ENCODE assay signal across 24 cellular contexts in the genomic region with DNA sequence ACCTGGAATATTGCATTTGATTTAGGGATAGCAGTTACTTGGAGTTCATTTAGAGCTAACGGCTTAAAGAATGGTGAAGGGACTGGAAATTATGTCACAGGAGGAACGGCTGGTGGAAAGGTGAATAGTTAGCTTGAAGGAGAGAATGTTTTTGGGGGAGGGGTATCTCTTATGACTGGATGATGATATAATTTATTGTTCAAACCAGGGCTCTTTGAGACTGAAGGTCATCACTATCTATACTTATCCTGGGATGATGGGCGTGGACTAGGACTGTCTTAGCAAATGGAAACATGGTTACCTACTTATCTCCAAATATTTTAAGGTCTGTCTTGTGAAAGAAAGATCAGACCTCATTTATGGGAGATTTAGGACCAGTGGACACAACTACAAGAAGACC.
"Had no signal": no experiment of that assay in that cellular context is flagged by ENCODE, and none has a peak within 500 bp of the region (broad histone marks: within the 10 kb centered on the region; RNA-seq: fewer than 3 reads in every experiment).

No MANE protein-coding gene starts in this region.

- H3K36me3 ChIP-seq: esophagus squamous epithelium, heart right ventricle, lower lobe of right lung, neutrophil, pancreas, right atrium auricular region, sigmoid colon, tibial artery had no signal

- H3K27ac ChIP-seq: esophagus squamous epithelium, lower lobe of right lung, neutrophil, pancreas, tibial artery had no signal

- H3K4me3 ChIP-seq: esophagus squamous epithelium, heart right ventricle, lower lobe of right lung, pancreas, right atrium auricular region, sigmoid colon, testis, tibial artery had no signal

- H3K4me1 Mint-ChIP-seq: natural killer cell; stimulated activated memory B cell treated with anti-CD40 and anti-IgM and Interleukin-4, amounts not matched to agents 10 μg/mL and 1 μg/mL and 100 μg/mL, for 72 hours had no signal

- H3K4me3 Mint-ChIP-seq: effector memory CD8-positive, alpha-beta T cell; natural killer cell; stimulated activated memory B cell treated with anti-CD40 and anti-IgM and Interleukin-4, amounts not matched to agents 10 μg/mL and 1 μg/mL and 100 μg/mL, for 72 hours; type B pancreatic cell had no signal

- H3K27me3 Mint-ChIP-seq: effector memory CD8-positive, alpha-beta T cell; type B pancreatic cell had no signal

- H3K27ac Mint-ChIP-seq: effector memory CD8-positive, alpha-beta T cell; natural killer cell; stimulated activated memory B cell treated with anti-CD40 and anti-IgM and Interleukin-4, amounts not matched to agents 10 μg/mL and 1 μg/mL and 100 μg/mL, for 72 hours; type B pancreatic cell had no signal

- FAIRE-seq: endometrium, islet of Langerhans, pancreas had no signal

- DNase-seq: cortex of kidney; effector memory CD8-positive, alpha-beta T cell; esophagus squamous epithelium; foreskin melanocyte; glutamatergic neuron; heart right ventricle; hippocampal formation; left colon; left ventricle myocardium superior; lower lobe of right lung; natural killer cell; pancreas; sigmoid colon; stimulated activated CD4-positive, alpha-beta T cell treated with anti-CD3 and anti-CD28 coated beads, Interleukin-2, amount 100 ng/mL, for 24 hours; stimulated activated CD4-positive, alpha-beta T cell treated with anti-CD3 and anti-CD28 coated beads, Interleukin-4, amount 100 ng/mL, for 4 hours; stimulated activated naive CD8-positive, alpha-beta T cell treated with anti-CD3 and anti-CD28 coated beads, Interleukin-15, Interleukin-2, amounts not matched to agents 100 U/mL and 50 U/mL, for 24 hours; testis; tibial artery had no signal

- H3K36me3 Mint-ChIP-seq: natural killer cell; stimulated activated memory B cell treated with anti-CD40 and anti-IgM and Interleukin-4, amounts not matched to agents 10 μg/mL and 1 μg/mL and 100 μg/mL, for 72 hours; type B pancreatic cell had no signal

- H3K27me3 ChIP-seq: esophagus squamous epithelium, heart right ventricle, neutrophil, pancreas, right atrium auricular region, sigmoid colon, testis, tibial artery had no signal

- H3K9me3 ChIP-seq: esophagus squamous epithelium, heart right ventricle, lower lobe of right lung, neutrophil, pancreas, right atrium auricular region, sigmoid colon, testis, tibial artery had no signal

- ATAC-seq: effector memory CD8-positive, alpha-beta T cell; left colon; lower lobe of right lung; natural killer cell; stimulated activated memory B cell treated with anti-CD40 and anti-IgM and Interleukin-4, amounts not matched to agents 10 μg/mL and 1 μg/mL and 100 μg/mL, for 72 hours; stimulated activated naive CD8-positive, alpha-beta T cell treated with anti-CD3 and anti-CD28 coated beads, Interleukin-15, Interleukin-2, amounts not matched to agents 100 U/mL and 50 U/mL, for 24 hours had no signal

- H3K9me3 Mint-ChIP-seq: effector memory CD8-positive, alpha-beta T cell; natural killer cell; stimulated activated memory B cell treated with anti-CD40 and anti-IgM and Interleukin-4, amounts not matched to agents 10 μg/mL and 1 μg/mL and 100 μg/mL, for 72 hours; type B pancreatic cell had no signal
